In genomic region chrX:13770013-13770412, GRCh38 we compare ENCODE assay signal across 18 cellular contexts. TPM values are rescaled to one million over a fixed set of nuclear protein-coding genes. Genes with fewer than 3 reads are reported as not detected.
"Had no signal": no experiment of that assay in that cellular context is flagged by ENCODE, and none has a peak within 500 bp of the region (broad histone marks: within the 10 kb centered on the region; RNA-seq: fewer than 3 reads in every experiment).

No MANE protein-coding gene starts in this region.

- H3K4me3 ChIP-seq: dorsolateral prefrontal cortex, lung, tibial artery had no signal

- H3K9me3 ChIP-seq: tibial artery had no signal

- ATAC-seq: activated CD4-positive, CD25-positive, alpha-beta regulatory T cell treated with anti-CD3 and anti-CD28 coated beads, Interleukin-2, amount 50 U/mL, for 24 hours; activated CD8-positive, alpha-beta T cell treated with anti-CD3 and anti-CD28 coated beads, Interleukin-2, amount 10 ng/mL, durations not matched to agents 7 days and 5 days had no signal

- H3K27ac ChIP-seq: brain microvascular endothelial cell, tibial artery had no signal

- H3K4me1 ChIP-seq: tibial artery had no signal

- H3K27me3 ChIP-seq: brain microvascular endothelial cell, tibial artery had no signal

- DNase-seq: activated CD4-positive, alpha-beta T cell treated with anti-CD3 and anti-CD28 coated beads, Interleukin-2, amount 10 ng/mL, durations not matched to agents 7 days and 5 days; activated CD8-positive, alpha-beta T cell treated with anti-CD3 and anti-CD28 coated beads, Interleukin-2, amount 10 ng/mL, durations not matched to agents 7 days and 5 days; activated naive CD4-positive, alpha-beta T cell treated with Interleukin-2 at 50 U/mL for 16 hours; activated naive CD8-positive, alpha-beta T cell treated with anti-CD3 and anti-CD28 coated beads, Interleukin-2, amount 10 ng/mL, durations not matched to agents 7 days and 5 days; activated T-cell treated with anti-CD3 and anti-CD28 coated beads, Interleukin-2, amount 50 U/mL, for 24 hours; brain microvascular endothelial cell; central memory CD4-positive, alpha-beta T cell; dorsolateral prefrontal cortex; endodermal cell; foreskin melanocyte; stimulated activated CD4-positive, alpha-beta T cell treated with anti-CD3 and anti-CD28 coated beads, Interleukin-12 subunit alpha, Interleukin-12 subunit beta, amount 100 ng/mL, for 4 hours; stimulated activated CD4-positive, alpha-beta T cell treated with anti-CD3 and anti-CD28 coated beads, Interleukin-1b, Interleukin-23, amount 100 ng/mL, for 48 hours; stimulated activated CD8-positive, alpha-beta memory T cell treated with anti-CD3 and anti-CD28 coated beads, Interleukin-4, amount 100 ng/mL, for 48 hours; stimulated activated naive CD4-positive, alpha-beta T cell; tibial artery had no signal

RNA-seq across cellular contexts. Expression of gene GPM6B, which starts 46.9 kb away (rescaled TPM):
- total RNA-seq: activated CD4-positive, alpha-beta T cell treated with anti-CD3 and anti-CD28 coated beads, Interleukin-2, amount 10 ng/mL, durations not matched to agents 7 days and 5 days; activated CD8-positive, alpha-beta T cell treated with anti-CD3 and anti-CD28 coated beads, Interleukin-2, amount 10 ng/mL, durations not matched to agents 7 days and 5 days; activated naive CD8-positive, alpha-beta T cell treated with anti-CD3 and anti-CD28 coated beads, Interleukin-2, amount 10 ng/mL, durations not matched to agents 7 days and 5 days; activated T-helper 2 cell treated with anti-CD3 and anti-CD28 coated beads, Interferon-gamma antibody, Interleukin-2, Interleukin-4, amounts not matched to agents 10 μg/mL and 5 μg/mL and 100 μg/mL, durations not matched to agents 14 hours and 24 hours and 36 hours had no signal
